Comparison of ENCODE assay signal across 8 cellular contexts in the genomic region with DNA sequence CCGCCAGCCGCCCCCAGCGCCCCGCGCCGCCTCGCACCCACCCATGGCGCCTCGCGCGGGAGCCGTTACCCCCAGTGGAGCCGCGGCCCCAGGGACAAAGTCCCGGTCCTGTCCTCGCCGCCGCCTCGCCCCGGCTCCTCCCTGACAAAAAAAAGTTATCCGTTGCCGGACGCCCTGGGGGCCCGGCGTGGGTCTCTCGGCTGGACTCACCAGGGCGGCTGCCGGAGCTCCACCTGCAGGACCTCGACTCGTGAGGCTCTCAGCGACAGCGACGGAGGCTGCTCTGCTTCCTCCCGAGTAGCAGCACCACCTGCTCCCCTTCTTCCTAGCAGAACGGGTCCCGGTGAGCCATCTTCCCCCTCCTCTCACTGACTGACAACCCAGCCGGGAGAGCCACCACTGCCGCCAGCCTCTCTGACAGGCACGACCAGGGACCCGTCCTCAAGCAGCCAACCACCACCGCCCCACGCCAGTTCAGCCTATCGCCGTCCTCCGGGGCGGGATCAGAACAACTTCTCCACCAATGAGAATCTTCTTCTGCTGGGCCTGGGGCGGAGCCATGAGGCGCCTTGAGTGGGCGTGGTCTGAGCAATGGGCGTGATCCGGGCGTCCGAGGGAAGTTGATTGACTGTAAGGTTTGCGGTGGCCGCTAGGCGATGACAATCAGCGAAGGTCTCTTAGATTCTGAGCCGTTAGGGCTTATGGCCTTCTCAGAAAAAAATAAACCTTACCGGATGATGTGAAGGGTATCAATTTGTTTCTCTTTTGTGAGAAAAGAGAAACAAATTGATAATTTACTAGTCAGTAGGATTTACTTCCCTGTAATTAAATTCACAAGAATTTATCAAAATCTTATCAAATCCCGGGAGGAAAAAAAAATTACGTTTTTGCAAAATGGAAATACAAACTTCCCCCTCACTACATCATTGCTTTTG. TPM values are rescaled to one million over a fixed set of nuclear protein-coding genes. Genes with fewer than 3 reads are reported as not detected.
DNase-seq lines count a peak whose midpoint lies in the region; ATAC-seq and TF ChIP-seq lines count a peak whose summit lies in the region.

A gene (minus strand): TSS at position 416 of the 935 bp plus-strand sequence. CDS start 23,019 bp downstream, outside the sequence.

- peak; percentile 99 for TF ChIP-seq POLR2A in GM19193 (IDR thresholded peaks at IDR 0.05; ENCODE audit: extremely low read depth, insufficient read depth, insufficient read length)

- TF ChIP-seq CTCF in BE2C (IDR thresholded peaks at IDR 0.05; ENCODE audit: low read depth, low read length), result peak; percentile 56
- TF ChIP-seq CTCF in choroid plexus epithelial cell (conservative IDR thresholded peaks at IDR 0.05; ENCODE audit: low read depth, low read length), result peak; percentile 67

- peak; percentile 96 for ATAC-seq in HG03439 (IDR thresholded peaks at IDR 0.05; ENCODE audit: unreplicated experiment)

- H3K36me3 ChIP-seq in BE2C, result no peaks in the 10 kb centered on the region

- peaks cover 3% of the 10 kb centered on the region; the same call in 1 of the 2 replicates for H3K4me1 ChIP-seq in BE2C

- H3K27me3 ChIP-seq in BE2C, result peaks cover 25% of the 10 kb centered on the region

- no peaks in the 10 kb centered on the region for H3K9me3 ChIP-seq in BE2C

- peak; percentile 98 for DNase-seq in BE2C
- DNase-seq in NCI-H510A (lab: John Stamatoyannopoulos, UW), result peak; percentile 95
- DNase-seq in activated CD4-positive, alpha-beta T cell treated with anti-CD3 and anti-CD28 coated beads for 24 hours (ENCODE audit: low read depth in 2 of 2), result peak; percentile 97 to 98
- DNase-seq in choroid plexus epithelial cell (ENCODE audit: low read depth), result peak; percentile 99
- DNase-seq in kidney glomerular epithelial cell (lab: John Stamatoyannopoulos, UW), result peak; percentile 99
- peak; percentile 95 to 98 for DNase-seq in stimulated activated CD4-positive, alpha-beta T cell treated with anti-CD3 and anti-CD28 coated beads, Interleukin-1b, Interleukin-23, amount 100 ng/mL, for 1 hour (ENCODE audit: low read depth in 2 of 2)

- peak within 1 kb of the TSS; percentile 76 for H3K4me3 ChIP-seq in BE2C (ENCODE audit: low read depth, low read length)
- H3K4me3 ChIP-seq in choroid plexus epithelial cell (ENCODE audit: low read depth, low read length), result peak within 1 kb of the TSS; percentile 92

RNA-seq across cellular contexts. Expression of the gene that starts here (rescaled TPM):
- 1.2 TPM for polyA plus RNA-seq in BE2C (2012; ENCODE audit: insufficient read depth, insufficient read length, low read depth)

Comparison
In these comparisons a context has a peak if more than half of its experiments do, and no peak if none do; other contexts are left out.
1. Peak in every context shown above with its lines: DNase-seq, ATAC-seq and H3K4me3 ChIP-seq.